ENCODE assay signal across 1 cellular context in the genomic region with DNA sequence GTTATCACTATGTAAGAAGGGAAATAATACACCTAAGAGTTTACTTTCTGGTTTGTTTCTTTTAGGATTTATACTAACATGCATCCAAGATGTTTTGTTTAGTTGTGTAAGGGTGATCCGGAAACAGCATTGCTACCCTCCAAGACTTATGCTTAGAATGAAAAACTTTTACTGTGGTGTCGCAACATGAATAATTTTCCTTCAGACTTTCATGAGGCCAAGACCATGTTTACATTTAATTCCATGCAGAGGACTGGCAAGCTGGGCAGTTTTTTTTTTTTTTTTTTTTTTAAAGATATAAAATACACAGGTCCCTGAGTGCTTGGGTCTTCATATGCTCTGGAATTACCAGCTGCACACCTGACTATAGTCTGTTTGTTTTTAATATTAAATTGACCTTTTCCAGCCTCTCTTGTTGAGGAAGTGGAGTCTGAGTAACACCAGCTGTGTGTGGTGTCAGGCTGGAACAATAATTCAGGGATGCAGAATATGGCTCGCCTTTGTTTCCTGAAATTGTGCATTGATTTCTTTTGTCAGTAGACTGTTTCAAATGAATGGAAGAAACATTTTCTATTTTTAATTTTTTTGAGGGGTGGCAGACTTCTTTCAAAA.
TF ChIP-seq lines count a peak whose summit lies in the region.

No MANE protein-coding gene starts in this region.

TF ChIP-seq in HEK293, 187 proteins besides CTCF, POLR2A, EP300 and RAD21 (continued from another document):
- TF ChIP-seq, protein P1, sequence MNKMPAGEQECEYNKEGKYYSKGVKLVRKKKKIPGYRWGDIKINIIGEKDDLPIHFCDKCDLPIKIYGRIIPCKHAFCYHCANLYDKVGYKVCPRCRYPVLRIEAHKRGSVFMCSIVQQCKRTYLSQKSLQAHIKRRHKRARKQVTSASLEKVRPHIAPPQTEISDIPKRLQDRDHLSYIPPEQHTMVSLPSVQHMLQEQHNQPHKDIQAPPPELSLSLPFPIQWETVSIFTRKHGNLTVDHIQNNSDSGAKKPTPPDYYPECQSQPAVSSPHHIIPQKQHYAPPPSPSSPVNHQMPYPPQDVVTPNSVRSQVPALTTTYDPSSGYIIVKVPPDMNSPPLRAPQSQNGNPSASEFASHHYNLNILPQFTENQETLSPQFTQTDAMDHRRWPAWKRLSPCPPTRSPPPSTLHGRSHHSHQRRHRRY (tag by site-specific recombination; IDR thresholded peaks at IDR 0.05) = no peak
- no peak for TF ChIP-seq IKZF3 (tag by site-specific recombination; IDR thresholded peaks at IDR 0.05)
- TF ChIP-seq ZBTB20 (tag by site-specific recombination; IDR thresholded peaks at IDR 0.05) = peak; percentile 70
- TF ChIP-seq ZNF19 (tag by site-specific recombination; IDR thresholded peaks at IDR 0.05; ENCODE audit: low read depth) = no peak
- TF ChIP-seq ZIC2 (tag by site-specific recombination; IDR thresholded peaks at IDR 0.05) = no peak
- TF ChIP-seq, protein P2, sequence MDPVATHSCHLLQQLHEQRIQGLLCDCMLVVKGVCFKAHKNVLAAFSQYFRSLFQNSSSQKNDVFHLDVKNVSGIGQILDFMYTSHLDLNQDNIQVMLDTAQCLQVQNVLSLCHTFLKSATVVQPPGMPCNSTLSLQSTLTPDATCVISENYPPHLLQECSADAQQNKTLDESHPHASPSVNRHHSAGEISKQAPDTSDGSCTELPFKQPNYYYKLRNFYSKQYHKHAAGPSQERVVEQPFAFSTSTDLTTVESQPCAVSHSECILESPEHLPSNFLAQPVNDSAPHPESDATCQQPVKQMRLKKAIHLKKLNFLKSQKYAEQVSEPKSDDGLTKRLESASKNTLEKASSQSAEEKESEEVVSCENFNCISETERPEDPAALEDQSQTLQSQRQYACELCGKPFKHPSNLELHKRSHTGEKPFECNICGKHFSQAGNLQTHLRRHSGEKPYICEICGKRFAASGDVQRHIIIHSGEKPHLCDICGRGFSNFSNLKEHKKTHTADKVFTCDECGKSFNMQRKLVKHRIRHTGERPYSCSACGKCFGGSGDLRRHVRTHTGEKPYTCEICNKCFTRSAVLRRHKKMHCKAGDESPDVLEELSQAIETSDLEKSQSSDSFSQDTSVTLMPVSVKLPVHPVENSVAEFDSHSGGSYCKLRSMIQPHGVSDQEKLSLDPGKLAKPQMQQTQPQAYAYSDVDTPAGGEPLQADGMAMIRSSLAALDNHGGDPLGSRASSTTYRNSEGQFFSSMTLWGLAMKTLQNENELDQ (tag by site-specific recombination; IDR thresholded peaks at IDR 0.05; ENCODE audit: low read depth) = no peak
- TF ChIP-seq PRDM1 (tag by site-specific recombination; IDR thresholded peaks at IDR 0.05) = 0 out of 2 replicates have a peak, but pooled peaks have one; percentile 7
- no peak for TF ChIP-seq KLF9 (tag by site-specific recombination; IDR thresholded peaks at IDR 0.05; ENCODE audit: low read depth)
- no peak for TF ChIP-seq GLI2 (tag by site-specific recombination; IDR thresholded peaks at IDR 0.05; ENCODE audit: borderline replicate concordance, low read depth)
